ENCODE assay signal across 27 cellular contexts in genomic region chr15:85097250-85097649, GRCh38.
"Had no signal": no experiment of that assay in that cellular context is flagged by ENCODE, and none has a peak within 500 bp of the region (broad histone marks: within the 10 kb centered on the region; RNA-seq: fewer than 3 reads in every experiment).

No MANE protein-coding gene starts in this region.

- H3K9ac ChIP-seq: neural progenitor cell, parathyroid adenoma had no signal

- H3K27me3 ChIP-seq: brain microvascular endothelial cell, esophagus squamous epithelium, heart right ventricle, left lung, neural progenitor cell, tibial artery had no signal

- ATAC-seq: activated T-cell treated with anti-CD3 and anti-CD28 coated beads, Interleukin-2, amount 50 U/mL, for 4 hours; activated T-helper 17 cell treated with anti-CD3 and anti-CD28 coated beads, Interleukin-2, amount 50 U/mL, for 72 hours; heart right ventricle; natural killer cell; psoas muscle; stimulated activated memory B cell treated with anti-CD40 and anti-IgM and Interleukin-4, amounts not matched to agents 10 μg/mL and 1 μg/mL and 100 μg/mL, for 72 hours; stimulated activated naive CD8-positive, alpha-beta T cell treated with anti-CD3 and anti-CD28 coated beads, Interleukin-15, amount 100 ng/mL, for 72 hours; WTC11 had no signal

- H3K9me3 ChIP-seq: esophagus squamous epithelium, heart right ventricle, left lung, psoas muscle, tibial artery had no signal

- H2AFZ ChIP-seq: neural progenitor cell, parathyroid adenoma had no signal

- H3K4me3 ChIP-seq: esophagus squamous epithelium, heart right ventricle, left lung, neural progenitor cell, psoas muscle, smooth muscle cell, tibial artery had no signal

- DNase-seq: activated CD4-positive, alpha-beta memory T cell treated with anti-CD3 and anti-CD28 coated beads, Interleukin-2, amount 10 ng/mL, durations not matched to agents 7 days and 5 days; activated CD4-positive, alpha-beta T cell treated with anti-CD3 and anti-CD28 coated beads for 1 hour; activated CD4-positive, alpha-beta T cell treated with anti-CD3 and anti-CD28 coated beads, Interleukin-2, amount 10 ng/mL, durations not matched to agents 7 days and 5 days; activated CD8-positive, alpha-beta memory T cell treated with anti-CD3 and anti-CD28 coated beads, Interleukin-2, amount 50 U/mL, for 48 hours; activated gamma-delta T cell treated with Interleukin-2 at 50 U/mL for 16 hours; activated naive CD4-positive, alpha-beta T cell treated with anti-CD3 and anti-CD28 coated beads, Interleukin-2, amount 50 U/mL, for 16 hours; activated T-cell treated with anti-CD3 and anti-CD28 coated beads, Interleukin-2, amount 50 U/mL, for 4 hours; amniotic stem cell; brain microvascular endothelial cell; esophagus squamous epithelium; foreskin melanocyte; heart right ventricle; left lung; natural killer cell; occipital lobe; psoas muscle; stimulated activated CD4-positive, alpha-beta T cell treated with anti-CD3 and anti-CD28 coated beads, Interleukin-1b, Interleukin-23, amount 100 ng/mL, for 48 hours; stimulated activated CD4-positive, alpha-beta T cell treated with anti-CD3 and anti-CD28 coated beads, Interleukin-4, amount 100 ng/mL, for 4 hours; stimulated activated CD8-positive, alpha-beta memory T cell treated with anti-CD3 and anti-CD28 coated beads, Interleukin-4, amount 100 ng/mL, for 48 hours; stimulated activated naive CD8-positive, alpha-beta T cell treated with anti-CD3 and anti-CD28 coated beads, Interleukin-15, amount 100 ng/mL, for 72 hours; tibial artery had no signal

- H3K4me2 ChIP-seq: neural progenitor cell, smooth muscle cell had no signal

- H3K4me1 ChIP-seq: esophagus squamous epithelium, heart right ventricle, left lung, parathyroid adenoma, psoas muscle, tibial artery had no signal

- H3K36me3 ChIP-seq: neural progenitor cell had no signal

- H3K27ac ChIP-seq: brain microvascular endothelial cell, esophagus squamous epithelium, heart right ventricle, neural progenitor cell, parathyroid adenoma, psoas muscle, tibial artery had no signal

- H3K79me2 ChIP-seq: parathyroid adenoma had no signal
